1 cellular context compared by ENCODE assay signal in genomic region chr12:103947871-103948555, GRCh38.
TF ChIP-seq lines count a peak whose summit lies in the region.

No MANE protein-coding gene starts in this region.

TF ChIP-seq in K562, 482 proteins besides CTCF, POLR2A, EP300 and RAD21:
- TF ChIP-seq EGR1 (conservative IDR thresholded peaks at IDR 0.05) (0 out of 2 replicates have a peak, but pooled peaks have one; percentile 25), FOSL1 (tag; conservative IDR thresholded peaks at IDR 0.05) (peak; percentile 87), ATF3 (IDR thresholded peaks at IDR 0.05) (peak; percentile 55), ATF3 (CRISPR knock-in tag; conservative IDR thresholded peaks at IDR 0.05) (no peak), ZNF384 (IDR thresholded peaks at IDR 0.05; ENCODE audit: low read depth, low read length) (peak; percentile 68), SAFB (IDR thresholded peaks at IDR 0.05; ENCODE audit: borderline replicate concordance, low read depth, low read length) (no peak), NR2C2 (CRISPR knock-in tag; IDR thresholded peaks at IDR 0.05) (no peak), NR2C2 (tag; IDR thresholded peaks at IDR 0.05) (peak; percentile 54), NFE2 (IDR thresholded peaks at IDR 0.05; ENCODE audit: low read depth) (peak; percentile 12; the same call in 1 of the 2 replicates), JUND (IDR thresholded peaks at IDR 0.05; ENCODE audit: borderline replicate concordance, low read depth, low read length) (peak; percentile 40; the same call in 1 of the 2 replicates), JUND (tag; IDR thresholded peaks at IDR 0.05; ENCODE audit: borderline replicate concordance, low read depth, low read length) (peak; percentile 28; the same call in 2 of the 3 replicates), EZH2 (IDR thresholded peaks at IDR 0.05; ENCODE audit: borderline replicate concordance, low read depth, low read length) (no peak), KDM1A (IDR thresholded peaks at IDR 0.05) (peak in 1 of 2 experiments; percentile 61; a peak in 1 of 4 replicates), E2F6 (IDR thresholded peaks at IDR 0.05; ENCODE audit: borderline replicate concordance in 1 of 2, extremely low read depth in 1 of 2, insufficient read depth in 1 of 2, insufficient read length in 1 of 2, low read depth in 1 of 2, low read length in 1 of 2, poor library complexity in 1 of 2, severe bottlenecking in 1 of 2) (no peak), SUPT5H (IDR thresholded peaks at IDR 0.05) (peak; percentile 29; the same call in 1 of the 2 replicates), SMARCA4 (IDR thresholded peaks at IDR 0.05) (peak; percentile 42), CEBPG (CRISPR knock-in tag; IDR thresholded peaks at IDR 0.05) (peak; percentile 37; the same call in 1 of the 2 replicates), CEBPG (tag; conservative IDR thresholded peaks at IDR 0.05 in 1 of 2, IDR thresholded peaks at IDR 0.05 in 1 of 2) (peak; percentile 62 to 72), CEBPB (tag; IDR thresholded peaks at IDR 0.05) (peak; percentile 87), ZNF695 (CRISPR knock-in tag; IDR thresholded peaks at IDR 0.05) (no peak), MLLT1 (IDR thresholded peaks at IDR 0.05) (0 out of 4 replicates have a peak, but pooled peaks of 1 of the 2 experiments have one; percentile 23), ARID1B (IDR thresholded peaks at IDR 0.05) (peak; percentile 56), ZBTB33 (CRISPR knock-in tag; IDR thresholded peaks at IDR 0.05) (peak; percentile 80), DPF2 (IDR thresholded peaks at IDR 0.05) (peak; percentile 44; the same call in 1 of the 2 replicates), POLR2AphosphoS5 (IDR thresholded peaks at IDR 0.05; ENCODE audit: control insufficient read depth, insufficient read depth, low read depth, low read length) (peak; percentile 55; the same call in 1 of the 2 replicates)
